In the genomic region with DNA sequence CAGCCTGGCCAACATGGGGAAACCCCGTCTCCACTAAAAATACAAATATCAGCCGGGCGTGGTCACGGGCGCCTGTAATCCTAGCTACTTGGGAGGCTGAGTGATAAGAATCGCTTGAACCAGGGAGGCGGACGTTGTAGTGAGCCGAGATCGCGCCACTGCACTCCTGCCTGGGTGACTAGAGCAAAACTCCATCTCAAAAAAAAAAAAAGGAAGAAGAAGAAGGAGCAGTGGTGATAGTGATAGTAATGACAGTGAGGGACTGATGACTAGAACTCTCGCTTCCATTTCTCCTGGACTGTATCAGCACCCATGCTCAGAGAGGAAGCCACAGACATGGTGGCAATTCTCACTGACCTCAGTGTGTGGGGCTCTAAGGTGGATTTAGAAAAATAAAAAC, we compare ENCODE assay signal across 25 cellular contexts.
"Had no signal": no experiment of that assay in that cellular context is flagged by ENCODE, and none has a peak within 500 bp of the region (broad histone marks: within the 10 kb centered on the region; RNA-seq: fewer than 3 reads in every experiment).

No MANE protein-coding gene starts in this region.

- H3K4me1 ChIP-seq: prostate gland had no signal

- H3K4me3 ChIP-seq: coronary artery, hepatocyte, lung, prostate gland, thoracic aorta, upper lobe of left lung had no signal

- H3K4me1 Mint-ChIP-seq: activated naive CD4-positive, alpha-beta T cell treated with anti-CD3 and anti-CD28 coated beads, Interleukin-2, amount 10 ng/mL, durations not matched to agents 7 days and 5 days; immature natural killer cell; naive thymus-derived CD4-positive, alpha-beta T cell; T-cell had no signal

- H3K4me3 Mint-ChIP-seq: activated B cell treated with CpG ODN at 0.5 μM for 24 hours; activated naive CD4-positive, alpha-beta T cell treated with anti-CD3 and anti-CD28 coated beads, Interleukin-2, amount 10 ng/mL, durations not matched to agents 7 days and 5 days; endodermal cell; immature natural killer cell; naive thymus-derived CD4-positive, alpha-beta T cell; T-cell; T-helper 2 cell treated with Interferon-gamma antibody and Interleukin-4, amounts not matched to agents 5 μg/mL and 100 μg/mL, for 36 hours had no signal

- DNase-seq: activated B cell treated with CpG ODN at 0.5 μM for 24 hours; activated CD4-positive, alpha-beta T cell treated with anti-CD3 and anti-CD28 coated beads for 4 hours; activated CD4-positive, alpha-beta T cell treated with anti-CD3 and anti-CD28 coated beads, Interleukin-2, amount 50 U/mL, for 48 hours; activated CD8-positive, alpha-beta memory T cell treated with anti-CD3 and anti-CD28 coated beads, Interleukin-2, amount 50 U/mL, for 48 hours; activated effector memory CD4-positive, alpha-beta T cell treated with Interleukin-2 at 50 U/mL for 16 hours; activated naive CD4-positive, alpha-beta T cell treated with anti-CD3 and anti-CD28 coated beads, Interleukin-2, amount 10 ng/mL, durations not matched to agents 7 days and 5 days; activated T-cell treated with anti-CD3 and anti-CD28 coated beads, Interleukin-2, amount 50 U/mL, for 48 hours; amygdala; endodermal cell; foreskin fibroblast; immature natural killer cell; naive thymus-derived CD4-positive, alpha-beta T cell; stimulated activated CD4-positive, alpha-beta T cell treated with anti-CD3 and anti-CD28 coated beads, Interleukin-2, amount 100 ng/mL, for 48 hours; stimulated activated CD8-positive, alpha-beta memory T cell treated with anti-CD3 and anti-CD28 coated beads, Interleukin-4, amount 100 ng/mL, for 48 hours; stimulated activated naive CD4-positive, alpha-beta T cell treated with Interleukin-2 at 50 U/mL for 16 hours; T-cell had no signal

- H3K27me3 ChIP-seq: hepatocyte, upper lobe of left lung had no signal

- H3K27me3 Mint-ChIP-seq: activated B cell treated with CpG ODN at 0.5 μM for 24 hours had no signal

- H3K36me3 ChIP-seq: prostate gland, thoracic aorta, upper lobe of left lung had no signal

- H3K27ac Mint-ChIP-seq: activated naive CD4-positive, alpha-beta T cell treated with anti-CD3 and anti-CD28 coated beads, Interleukin-2, amount 10 ng/mL, durations not matched to agents 7 days and 5 days; endodermal cell; immature natural killer cell; naive thymus-derived CD4-positive, alpha-beta T cell; T-cell; T-helper 2 cell treated with Interferon-gamma antibody and Interleukin-4, amounts not matched to agents 5 μg/mL and 100 μg/mL, for 36 hours had no signal

- ATAC-seq: left lobe of liver; naive thymus-derived CD4-positive, alpha-beta T cell; T-cell had no signal

- H3K9me3 ChIP-seq: prostate gland, thoracic aorta, upper lobe of left lung had no signal

- H3K27ac ChIP-seq: coronary artery, hepatocyte, thoracic aorta had no signal

- FAIRE-seq: bronchial epithelial cell had no signal

- H3K9me3 Mint-ChIP-seq: activated B cell treated with CpG ODN at 0.5 μM for 24 hours; activated naive CD4-positive, alpha-beta T cell treated with anti-CD3 and anti-CD28 coated beads, Interleukin-2, amount 10 ng/mL, durations not matched to agents 7 days and 5 days; endodermal cell; immature natural killer cell; naive thymus-derived CD4-positive, alpha-beta T cell; T-cell; T-helper 2 cell treated with Interferon-gamma antibody and Interleukin-4, amounts not matched to agents 5 μg/mL and 100 μg/mL, for 36 hours had no signal

- H3K36me3 Mint-ChIP-seq: activated naive CD4-positive, alpha-beta T cell treated with anti-CD3 and anti-CD28 coated beads, Interleukin-2, amount 10 ng/mL, durations not matched to agents 7 days and 5 days; immature natural killer cell; naive thymus-derived CD4-positive, alpha-beta T cell; T-cell had no signal

- H3K4me2 ChIP-seq: hepatocyte had no signal

- H2AFZ ChIP-seq: hepatocyte had no signal

- H3K79me2 ChIP-seq: hepatocyte had no signal
